Comparison of ENCODE assay signal across 8 cellular contexts in the genomic region with DNA sequence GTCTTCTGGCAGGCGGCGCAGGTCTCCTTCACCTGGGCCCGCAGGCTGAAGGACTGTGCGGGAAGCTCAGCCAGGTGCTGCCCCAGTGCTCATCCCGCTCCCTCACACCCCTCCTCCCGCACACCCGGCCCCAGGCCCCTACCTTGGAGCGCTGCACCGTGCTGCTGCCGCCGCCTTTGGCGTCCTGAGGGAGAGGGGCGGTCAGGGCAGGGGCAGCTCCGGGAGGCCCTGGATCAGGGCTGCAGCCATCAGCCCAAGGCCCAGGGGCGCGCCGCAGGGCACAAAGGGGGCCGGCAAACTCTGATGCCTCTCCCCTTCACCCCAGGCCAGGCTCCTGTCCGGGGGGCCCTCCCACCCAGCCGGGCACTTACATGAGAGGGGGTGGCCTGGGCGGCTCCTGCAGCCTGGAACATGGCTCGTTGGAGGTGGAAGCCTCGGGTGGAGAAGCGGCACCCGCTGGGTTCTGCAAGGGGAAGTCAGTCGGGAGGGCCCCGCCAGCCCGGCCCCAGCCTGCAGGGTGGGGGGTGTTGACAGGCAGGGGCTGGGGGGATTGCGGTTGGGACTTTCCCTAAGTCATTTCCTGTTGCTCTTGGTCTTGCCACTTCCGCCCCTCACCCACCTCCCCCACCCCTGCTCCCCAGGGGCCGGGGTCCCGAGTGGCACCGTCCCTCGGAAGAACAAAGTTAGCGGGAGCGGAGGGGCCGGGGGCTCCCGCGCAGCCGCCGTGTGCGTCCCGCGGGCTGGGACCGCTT. TPM values are rescaled to one million over a fixed set of nuclear protein-coding genes. Genes with fewer than 3 reads are reported as not detected.
DNase-seq lines count a peak whose midpoint lies in the region; ATAC-seq and TF ChIP-seq lines count a peak whose summit lies in the region.

No MANE protein-coding gene starts in this region.

- TF ChIP-seq CTCF in prostate gland (IDR thresholded peaks at IDR 0.05): no peak
- no peak for TF ChIP-seq CTCF in vagina (IDR thresholded peaks at IDR 0.05)

- ATAC-seq in HG02588 (IDR thresholded peaks at IDR 0.05; ENCODE audit: unreplicated experiment): peak; percentile 17
- peak; percentile 23 for ATAC-seq in Right ventricle myocardium inferior

- no peaks in the 10 kb centered on the region for H3K9me3 Mint-ChIP-seq in activated T-helper 1 cell treated with anti-CD3 and anti-CD28 coated beads, Interleukin-12 subunit alpha, Interleukin-12 subunit beta, Interleukin-2, Interleukin-4 antibody, amounts not matched to agents 30 ng/mL and 10 ng/mL and 1 ng/mL, durations not matched to agents 14 hours and 24 hours and 36 hours

- H3K4me3 Mint-ChIP-seq in activated T-helper 1 cell treated with anti-CD3 and anti-CD28 coated beads, Interleukin-12 subunit alpha, Interleukin-12 subunit beta, Interleukin-2, Interleukin-4 antibody, amounts not matched to agents 30 ng/mL and 10 ng/mL and 1 ng/mL, durations not matched to agents 14 hours and 24 hours and 36 hours: peak overlapping the region; percentile 96

- peak overlapping the region; percentile 96 for H3K27ac Mint-ChIP-seq in activated T-helper 1 cell treated with anti-CD3 and anti-CD28 coated beads, Interleukin-12 subunit alpha, Interleukin-12 subunit beta, Interleukin-2, Interleukin-4 antibody, amounts not matched to agents 30 ng/mL and 10 ng/mL and 1 ng/mL, durations not matched to agents 14 hours and 24 hours and 36 hours

- DNase-seq in GM03348 (ENCODE audit: low spot score): peak; percentile 47
- peak; percentile 88 for DNase-seq in activated T-helper 1 cell treated with anti-CD3 and anti-CD28 coated beads, Interleukin-12 subunit alpha, Interleukin-12 subunit beta, Interleukin-2, Interleukin-4 antibody, amounts not matched to agents 30 ng/mL and 10 ng/mL and 1 ng/mL, durations not matched to agents 14 hours and 24 hours and 36 hours (ENCODE audit: low spot score)
- peak; percentile 90 for DNase-seq in Right ventricle myocardium inferior (ENCODE audit: missing footprints)
- no peak for DNase-seq in prostate gland (ENCODE audit: low spot score)
- peak in 1 of 2 donors; percentile 88 for DNase-seq in vagina (ENCODE audit: extremely low spot score in 2 of 2)
- no peak for DNase-seq in HPDE6-E6E7 (ENCODE audit: extremely low spot score)

- H3K27me3 ChIP-seq in prostate gland (replicated peaks; ENCODE audit: insufficient read depth) (no peaks in the 10 kb centered on the region), vagina (no peaks in the 10 kb centered on the region)

- H3K9me3 ChIP-seq in prostate gland (no peaks in the 10 kb centered on the region), vagina (no peaks in the 10 kb centered on the region)

- no peaks in the 10 kb centered on the region for H3K4me1 ChIP-seq in prostate gland (replicated peaks)
- H3K4me1 ChIP-seq in vagina: peaks cover 38% of the 10 kb centered on the region

- H3K36me3 Mint-ChIP-seq in activated T-helper 1 cell treated with anti-CD3 and anti-CD28 coated beads, Interleukin-12 subunit alpha, Interleukin-12 subunit beta, Interleukin-2, Interleukin-4 antibody, amounts not matched to agents 30 ng/mL and 10 ng/mL and 1 ng/mL, durations not matched to agents 14 hours and 24 hours and 36 hours (ENCODE audit: low read depth): peaks cover 41% of the 10 kb centered on the region

- H3K36me3 ChIP-seq in prostate gland: peaks cover 4 to 5% of the 10 kb centered on the region in 2 donors
- peaks cover 0 to 7% of the 10 kb centered on the region in 2 donors for H3K36me3 ChIP-seq in vagina

- peaks cover 61% of the 10 kb centered on the region for H3K4me1 Mint-ChIP-seq in activated T-helper 1 cell treated with anti-CD3 and anti-CD28 coated beads, Interleukin-12 subunit alpha, Interleukin-12 subunit beta, Interleukin-2, Interleukin-4 antibody, amounts not matched to agents 30 ng/mL and 10 ng/mL and 1 ng/mL, durations not matched to agents 14 hours and 24 hours and 36 hours (ENCODE audit: low read depth)

- TF ChIP-seq POLR2A in prostate gland (IDR thresholded peaks at IDR 0.05): no peak
- no peak for TF ChIP-seq POLR2A in vagina (IDR thresholded peaks at IDR 0.05)

- H3K27ac ChIP-seq in prostate gland (peak overlapping the region; percentile 68 to 77), vagina (peak overlapping the region; percentile 81)

- H3K4me3 ChIP-seq in prostate gland (peak overlapping the region; percentile 57 to 64), vagina (peak overlapping the region; percentile 60 to 81)

- whole genome bisulfite sequencing in prostate gland: 12% methylated on average over 43 of the region's 45 CpGs

- intact Hi-C loops in activated T-helper 1 cell treated with anti-CD3 and anti-CD28 coated beads, Interleukin-12 subunit alpha, Interleukin-12 subunit beta, Interleukin-2, Interleukin-4 antibody, amounts not matched to agents 30 ng/mL and 10 ng/mL and 1 ng/mL, durations not matched to agents 14 hours and 24 hours and 36 hours (cut with micrococcal nuclease): loop anchor here (1.0 to 2.0 kb wide), 4 partner anchors 11 to 144 kb away; a partner anchor contains a TSS
- intact Hi-C loops in Right ventricle myocardium inferior (cut with DNase I): loop anchor here (5.0 kb wide), 1 partner anchor 77 kb away; a partner anchor contains a TSS
- intact Hi-C loops in prostate gland (cut with DNase I): loop anchor here (5.0 kb wide), 2 partner anchors 77 to 272 kb away; a partner anchor contains a TSS
- intact Hi-C loops in vagina (cut with DNase I): no loop called here

- no peaks in the 10 kb centered on the region for H3K27me3 Mint-ChIP-seq in activated T-helper 1 cell treated with anti-CD3 and anti-CD28 coated beads, Interleukin-12 subunit alpha, Interleukin-12 subunit beta, Interleukin-2, Interleukin-4 antibody, amounts not matched to agents 30 ng/mL and 10 ng/mL and 1 ng/mL, durations not matched to agents 14 hours and 24 hours and 36 hours (ENCODE audit: insufficient read depth)

TF ChIP-seq in PFSK-1, 5 proteins besides CTCF, POLR2A, EP300 and RAD21:
- TF ChIP-seq FOXP2 (optimal IDR thresholded peaks at IDR 0.05; ENCODE audit: borderline replicate concordance, extremely low read depth, extremely low read length, insufficient read depth) (peak; percentile 47), SIN3A (IDR thresholded peaks at IDR 0.05; ENCODE audit: borderline replicate concordance, insufficient read depth, low read length) (no peak)

RNA-seq across cellular contexts. Expression of a gene that starts 0.9 kb away (rescaled TPM):
- polyA plus RNA-seq in PFSK-1 (2012; ENCODE audit: insufficient read length, low read depth): 35.6 TPM
- 228 and 233 TPM in 2 replicates for total RNA-seq in activated T-helper 1 cell treated with anti-CD3 and anti-CD28 coated beads, Interleukin-12 subunit alpha, Interleukin-12 subunit beta, Interleukin-2, Interleukin-4 antibody, amounts not matched to agents 30 ng/mL and 10 ng/mL and 1 ng/mL, durations not matched to agents 14 hours and 24 hours and 36 hours
- total RNA-seq in Right ventricle myocardium inferior (3.4 TPM), prostate gland (10 to 100 TPM; 29.9 to 51.9 TPM), vagina (22.6 TPM)

RNA-seq across cellular contexts. Expression of a gene that starts 42.5 kb away (rescaled TPM):
- 24.4 TPM for polyA plus RNA-seq in PFSK-1 (2012; ENCODE audit: insufficient read length, low read depth)
- total RNA-seq in activated T-helper 1 cell treated with anti-CD3 and anti-CD28 coated beads, Interleukin-12 subunit alpha, Interleukin-12 subunit beta, Interleukin-2, Interleukin-4 antibody, amounts not matched to agents 30 ng/mL and 10 ng/mL and 1 ng/mL, durations not matched to agents 14 hours and 24 hours and 36 hours: 59.1 and 59.4 TPM in 2 replicates
- total RNA-seq in Right ventricle myocardium inferior (13.3 TPM), prostate gland (10 to 100 TPM; 15.7 to 37.1 TPM), vagina (19.4 TPM)

Comparison
In these comparisons a context has a peak if more than half of its experiments do, and no peak if none do; other contexts are left out.
1. DNase-seq: peak in GM03348 (single experiment), activated T-helper 1 cell treated with anti-CD3 and anti-CD28 coated beads, Interleukin-12 subunit alpha, Interleukin-12 subunit beta, Interleukin-2, Interleukin-4 antibody, amounts not matched to agents 30 ng/mL and 10 ng/mL and 1 ng/mL, durations not matched to agents 14 hours and 24 hours and 36 hours (single experiment) and Right ventricle myocardium inferior (single experiment); none in prostate gland (single experiment) and HPDE6-E6E7 (single experiment).